Comparison of ENCODE assay signal across 16 cellular contexts in the genomic region with DNA sequence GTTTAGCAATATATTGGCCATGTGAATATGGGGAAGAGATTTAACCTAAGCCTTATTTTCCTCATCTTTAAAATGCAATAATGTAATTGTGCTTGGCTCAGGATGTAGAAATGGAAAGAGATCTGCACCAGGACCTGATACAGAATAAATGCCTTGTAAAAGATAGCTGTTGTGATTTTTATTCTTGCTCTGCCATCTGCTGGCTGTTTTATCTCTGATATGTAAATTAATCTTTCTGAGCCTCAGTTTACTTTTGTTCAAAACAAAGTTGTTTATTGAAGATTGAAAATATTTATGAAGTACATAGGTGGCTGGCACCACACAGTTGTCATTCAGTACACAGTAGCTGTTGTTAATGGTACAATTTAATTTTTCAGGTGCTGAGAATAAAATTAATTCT. TPM values are rescaled to one million over a fixed set of nuclear protein-coding genes. Genes with fewer than 3 reads are reported as not detected.
DNase-seq lines count a peak whose midpoint lies in the region; ATAC-seq and TF ChIP-seq lines count a peak whose summit lies in the region.
"Had no signal": no experiment of that assay in that cellular context is flagged by ENCODE, and none has a peak within 500 bp of the region (broad histone marks: within the 10 kb centered on the region; RNA-seq: fewer than 3 reads in every experiment).

No MANE protein-coding gene starts in this region.

- no peak overlapping the region for H3K9ac ChIP-seq in GM23248
- no peak overlapping the region for H3K9ac ChIP-seq in fibroblast of lung (ENCODE audit: insufficient read depth, low read length)
- H3K9ac ChIP-seq in Karpas-422 (ENCODE audit: low read length), result no peak overlapping the region

- peaks cover 15% of the 10 kb centered on the region for H3K4me1 Mint-ChIP-seq in activated CD4-positive, alpha-beta T cell treated with anti-CD3 and anti-CD28 coated beads for 36 hours
- H3K4me1 Mint-ChIP-seq in T-helper 2 cell treated with Interferon-gamma antibody and Interleukin-4, amounts not matched to agents 5 μg/mL and 100 μg/mL, for 36 hours (ENCODE audit: low read depth), result peaks cover 2% of the 10 kb centered on the region

- H3K4me3 Mint-ChIP-seq in activated CD4-positive, alpha-beta T cell treated with anti-CD3 and anti-CD28 coated beads for 36 hours, result no peak overlapping the region
- H3K4me3 Mint-ChIP-seq in T-helper 2 cell treated with Interferon-gamma antibody and Interleukin-4, amounts not matched to agents 5 μg/mL and 100 μg/mL, for 36 hours, result no peak overlapping the region

- H3K36me3 Mint-ChIP-seq in activated CD4-positive, alpha-beta T cell treated with anti-CD3 and anti-CD28 coated beads for 36 hours (ENCODE audit: low read depth), result no peaks in the 10 kb centered on the region
- no peaks in the 10 kb centered on the region for H3K36me3 Mint-ChIP-seq in T-helper 2 cell treated with Interferon-gamma antibody and Interleukin-4, amounts not matched to agents 5 μg/mL and 100 μg/mL, for 36 hours (ENCODE audit: low read depth)

- H4K20me1 ChIP-seq in GM23248 (ENCODE audit: insufficient read depth) (0 out of 2 replicates have a peak, but pooled peaks cover 8% of the 10 kb centered on the region), OCI-LY7 (ENCODE audit: insufficient read depth, low read length) (no peaks in the 10 kb centered on the region), fibroblast of lung (ENCODE audit: control insufficient read depth, extremely low read depth, insufficient read depth, low read length) (no peaks in the 10 kb centered on the region), Karpas-422 (ENCODE audit: insufficient read depth, low read depth, low read length) (no peaks in the 10 kb centered on the region)

- H3F3A ChIP-seq in GM23248 (ENCODE audit: insufficient read depth), result no peaks in the 10 kb centered on the region

- no peak overlapping the region for H3K27ac Mint-ChIP-seq in activated CD4-positive, alpha-beta T cell treated with anti-CD3 and anti-CD28 coated beads for 36 hours
- no peak overlapping the region for H3K27ac Mint-ChIP-seq in T-helper 2 cell treated with Interferon-gamma antibody and Interleukin-4, amounts not matched to agents 5 μg/mL and 100 μg/mL, for 36 hours

- no TSS peak for BruUV-seq in OCI-LY7 (replicated peaks; lab: Mats Ljungman, UMichigan)

- TF ChIP-seq CTCF in OCI-LY7 (conservative IDR thresholded peaks at IDR 0.05; ENCODE audit: low read length) (peak; percentile 74), fibroblast of lung (conservative IDR thresholded peaks at IDR 0.05 in 1 of 2, IDR thresholded peaks at IDR 0.05 in 1 of 2; ENCODE audit: low read depth in 1 of 2, low read length in 2 of 2) (peak; percentile 2 to 21), psoas muscle (IDR thresholded peaks at IDR 0.05) (peak; percentile 54)

- H3K27me3 ChIP-seq in GM23248 (replicated peaks; ENCODE audit: insufficient read depth), result no peaks in the 10 kb centered on the region
- H3K27me3 ChIP-seq in fibroblast of lung (ENCODE audit: control insufficient read depth, insufficient read depth, low read length), result no peaks in the 10 kb centered on the region
- no peaks in the 10 kb centered on the region for H3K27me3 ChIP-seq in psoas muscle (ENCODE audit: insufficient read depth in 3 of 3, low read length in 2 of 3)
- H3K27me3 ChIP-seq in Karpas-422 (ENCODE audit: low read length), result no peaks in the 10 kb centered on the region

- H3K36me3 ChIP-seq in GM23248 (ENCODE audit: low read depth) (no peaks in the 10 kb centered on the region), OCI-LY7 (ENCODE audit: insufficient read depth, low read length) (no peaks in the 10 kb centered on the region), fibroblast of lung (ENCODE audit: control insufficient read depth, insufficient read depth, low read length) (no peaks in the 10 kb centered on the region), psoas muscle (ENCODE audit: insufficient read depth in 1 of 2, low read depth in 1 of 2) (no peaks in the 10 kb centered on the region), Karpas-422 (ENCODE audit: insufficient read depth, low read length) (no peaks in the 10 kb centered on the region)

- ATAC-seq in psoas muscle, result peak in 2 of 4 donors; percentile 48 to 63
- ATAC-seq in activated CD4-positive, alpha-beta T cell treated with anti-CD3 and anti-CD28 coated beads for 36 hours, result no peak
- ATAC-seq: Panc1 had no signal

- peaks cover 95% of the 10 kb centered on the region for H3K79me2 ChIP-seq in GM23248 (ENCODE audit: insufficient read depth)
- no peaks in the 10 kb centered on the region for H3K79me2 ChIP-seq in OCI-LY7 (ENCODE audit: insufficient read depth, low read depth, low read length)
- peaks cover 2% of the 10 kb centered on the region for H3K79me2 ChIP-seq in fibroblast of lung (ENCODE audit: control insufficient read depth, insufficient read depth, low read length)
- H3K79me2 ChIP-seq in Karpas-422 (ENCODE audit: low read length), result peaks cover 77% of the 10 kb centered on the region

- H3K4me1 ChIP-seq in GM23248 (ENCODE audit: insufficient read depth), result peaks cover 10% of the 10 kb centered on the region; the same call in 1 of the 2 replicates
- no peaks in the 10 kb centered on the region for H3K4me1 ChIP-seq in OCI-LY7 (ENCODE audit: insufficient read depth, low read length, poor library complexity, severe bottlenecking)
- peaks cover 2% of the 10 kb centered on the region for H3K4me1 ChIP-seq in fibroblast of lung (ENCODE audit: control insufficient read depth, extremely low read depth, insufficient read depth, low read length)
- peaks cover 41% of the 10 kb centered on the region for H3K4me1 ChIP-seq in psoas muscle
- no peaks in the 10 kb centered on the region for H3K4me1 ChIP-seq in Karpas-422 (ENCODE audit: low read length)

- DNase-seq in GM23248 (peak; percentile 27), OCI-LY7 (ENCODE audit: low spot score) (peak; percentile 16), fibroblast of lung (ENCODE audit: low read depth in 2 of 2) (peak in 1 of 2 donors; percentile 13), psoas muscle (no peak), HuH-7.5 (ENCODE audit: low spot score) (no peak), Karpas-422 (no peak)
- DNase-seq in activated CD4-positive, alpha-beta T cell treated with anti-CD3 and anti-CD28 coated beads for 36 hours, result no peak
- DNase-seq in T-helper 2 cell treated with Interferon-gamma antibody and Interleukin-4, amounts not matched to agents 5 μg/mL and 100 μg/mL, for 36 hours (ENCODE audit: low spot score), result no peak
- DNase-seq: activated T-cell treated with anti-CD3 and anti-CD28 coated beads for 4 hours; aorta; NCI-H2081; nucleus accumbens; stimulated activated CD4-positive, alpha-beta T cell treated with anti-CD3 and anti-CD28 coated beads, Interleukin-2, amount 100 ng/mL, for 24 hours; stimulated activated naive CD4-positive, alpha-beta T cell treated with Interleukin-2 at 50 U/mL for 16 hours had no signal

- H3K4me2 ChIP-seq in GM23248 (ENCODE audit: unreplicated experiment) (no peak overlapping the region), OCI-LY7 (ENCODE audit: low read length) (no peak overlapping the region), fibroblast of lung (ENCODE audit: extremely low read depth, insufficient read depth, low read length) (no peak overlapping the region), Karpas-422 (ENCODE audit: low read depth, low read length, poor library complexity, severe bottlenecking) (no peak overlapping the region)

- intact Hi-C loops in OCI-LY7 (cut with micrococcal nuclease; ENCODE audit: unreplicated experiment), result loop anchor here (5.0 kb wide), 1 partner anchor 46 kb away; no protein-coding TSS in a partner anchor
- intact Hi-C loops in psoas muscle (cut with DNase I), result loop anchor here in 1 of 2 donors (2.0 kb wide), 1 partner anchor 47 kb away; no protein-coding TSS in a partner anchor
- intact Hi-C loops in activated CD4-positive, alpha-beta T cell treated with anti-CD3 and anti-CD28 coated beads for 36 hours (cut with DNase I, micrococcal nuclease), result loop anchor here (1.0 to 5.0 kb wide), 2 partner anchors 46 to 47 kb away; no protein-coding TSS in a partner anchor

- H3K9me3 ChIP-seq in GM23248 (ENCODE audit: low read depth) (no peaks in the 10 kb centered on the region), OCI-LY7 (ENCODE audit: low read length) (no peaks in the 10 kb centered on the region), fibroblast of lung (ENCODE audit: control insufficient read depth, insufficient read depth, low read depth, low read length) (no peaks in the 10 kb centered on the region), psoas muscle (no peaks in the 10 kb centered on the region), Karpas-422 (ENCODE audit: low read length) (no peaks in the 10 kb centered on the region)

- CTCF ChIA-PET in OCI-LY7 (lab: Charles Lee; ENCODE audit: unreplicated experiment), result interaction anchor here (0.7 to 1.0 kb wide), 2 partner anchors 9 to 22 kb away, joined by 3 to 4 read pairs; partner anchors contain the start of gene ZYG11B
- CTCF ChIA-PET in activated CD4-positive, alpha-beta T cell treated with anti-CD3 and anti-CD28 coated beads for 36 hours (lab: Charles Lee), result interaction anchor here (0.6 to 2.4 kb wide), 3 partner anchors 46 to 1006 kb away, joined by 3 to 6 read pairs (median 3); no protein-coding TSS in a partner anchor

- no peaks in the 10 kb centered on the region for H3K9me2 ChIP-seq in GM23248 (ENCODE audit: insufficient read depth)
- H3K9me2 ChIP-seq in OCI-LY7 (ENCODE audit: insufficient read depth, low read length), result no peaks in the 10 kb centered on the region
- no peaks in the 10 kb centered on the region for H3K9me2 ChIP-seq in Karpas-422 (replicated peaks; ENCODE audit: insufficient read depth, low read length)

- POLR2A ChIA-PET in OCI-LY7 (lab: Charles Lee), result interaction anchor here (0.5 to 1.2 kb wide), 2 partner anchors 45 to 123 kb away, joined by 3 to 4 read pairs; no protein-coding TSS in a partner anchor
- POLR2A ChIA-PET in activated CD4-positive, alpha-beta T cell treated with anti-CD3 and anti-CD28 coated beads for 36 hours (lab: Charles Lee), result no interaction called here

- H3K27ac ChIP-seq in GM23248, result no peak overlapping the region
- no peak overlapping the region for H3K27ac ChIP-seq in OCI-LY7 (ENCODE audit: low read depth, low read length, poor library complexity, severe bottlenecking)
- no peak overlapping the region for H3K27ac ChIP-seq in fibroblast of lung (ENCODE audit: insufficient read depth, low read length)
- no peak overlapping the region for H3K27ac ChIP-seq in psoas muscle
- H3K27ac ChIP-seq in Karpas-422 (ENCODE audit: low read length), result no peak overlapping the region
- H3K27ac ChIP-seq: epithelial cell of prostate had no signal

- H3K9me3 Mint-ChIP-seq in activated CD4-positive, alpha-beta T cell treated with anti-CD3 and anti-CD28 coated beads for 36 hours (ENCODE audit: low read depth), result no peaks in the 10 kb centered on the region
- no peaks in the 10 kb centered on the region for H3K9me3 Mint-ChIP-seq in T-helper 2 cell treated with Interferon-gamma antibody and Interleukin-4, amounts not matched to agents 5 μg/mL and 100 μg/mL, for 36 hours

- H3K4me3 ChIP-seq in GM23248 (no peak overlapping the region), OCI-LY7 (ENCODE audit: low read depth, low read length, poor library complexity, severe bottlenecking) (no peak overlapping the region), fibroblast of lung (replicated peaks in 1 of 4; ENCODE audit: control extremely low read depth in 1 of 4, insufficient read depth in 1 of 4, low read depth in 3 of 4, low read length in 4 of 4) (no peak overlapping the region), psoas muscle (no peak overlapping the region), Karpas-422 (ENCODE audit: low read length) (no peak overlapping the region)

- H2AFZ ChIP-seq in GM23248, result no peak overlapping the region
- H2AFZ ChIP-seq in OCI-LY7 (ENCODE audit: low read length), result no peak overlapping the region
- no peak overlapping the region for H2AFZ ChIP-seq in fibroblast of lung (ENCODE audit: low read length)
- no peak overlapping the region for H2AFZ ChIP-seq in Karpas-422 (ENCODE audit: low read length)

- H3K27me3 Mint-ChIP-seq in activated CD4-positive, alpha-beta T cell treated with anti-CD3 and anti-CD28 coated beads for 36 hours, result no peaks in the 10 kb centered on the region
- no peaks in the 10 kb centered on the region for H3K27me3 Mint-ChIP-seq in T-helper 2 cell treated with Interferon-gamma antibody and Interleukin-4, amounts not matched to agents 5 μg/mL and 100 μg/mL, for 36 hours (ENCODE audit: low read depth)

- in situ Hi-C loops in GM23248 (cut with MboI), result no loop called here

RNA-seq across cellular contexts. Expression of gene ZYG11B, which starts 21.9 kb away (rescaled TPM):
- 56.1 and 57.9 TPM in 2 replicates for total RNA-seq in GM23248 (2014; rRNA removed; shearing (Covaris generic))
- 15.1 and 16.1 TPM in 2 replicates for polyA plus RNA-seq in GM23248 (2016; fragmentation: Nextera tagmentation; extraction: Ambion mirVana)
- total RNA-seq in OCI-LY7 (2014; rRNA removed; shearing (Covaris generic)), result 8.5 and 11.2 TPM in 2 replicates
- 13.9 and 15.9 TPM in 2 replicates for total RNA-seq in OCI-LY7 (2022)
- 36.7 and 50.7 TPM in 2 replicates for total RNA-seq in fibroblast of lung
- 21.1 and 30.2 TPM in 2 replicates for polyA plus RNA-seq in fibroblast of lung
- polyA plus RNA-seq in fibroblast of lung (2012), result 9.6 and 14.1 TPM in 2 replicates
- 22.3 and 23.3 TPM in 2 replicates for polyA minus RNA-seq in fibroblast of lung (ENCODE audit: low replicate concordance)
- 100 to 1,000 TPM in 2 of 4 donors, 10 to 100 TPM in 2; 72.0 to 152 (median 97.1) TPM for total RNA-seq in psoas muscle
- 10 to 100 TPM; 11.4 to 91.0 (median 24.4) TPM for polyA plus RNA-seq in psoas muscle
- 10 to 100 TPM; 12.9 to 14.3 TPM for total RNA-seq in activated CD4-positive, alpha-beta T cell treated with anti-CD3 and anti-CD28 coated beads for 36 hours
- total RNA-seq in Karpas-422 (2014; rRNA removed; shearing (Covaris generic); ENCODE audit: low replicate concordance), result 10.8 and 25.6 TPM in 2 replicates

RNA-seq across cellular contexts. Expression of gene COA7, which starts 50.0 kb away (rescaled TPM):
- total RNA-seq in GM23248 (2014; rRNA removed; shearing (Covaris generic)), result 5.1 and 6.9 TPM in 2 replicates
- polyA plus RNA-seq in GM23248 (2016; fragmentation: Nextera tagmentation; extraction: Ambion mirVana) (12.1 and 12.9 TPM in 2 replicates), fibroblast of lung (16.2 and 16.8 TPM in 2 replicates), psoas muscle (10 to 100 TPM; 27.4 to 41.8 (median 30.5) TPM)
- 6.6 and 7.0 TPM in 2 replicates for total RNA-seq in OCI-LY7 (2014; rRNA removed; shearing (Covaris generic))
- total RNA-seq in OCI-LY7 (2022) (19.9 and 26.1 TPM in 2 replicates), fibroblast of lung (14.5 and 15.2 TPM in 2 replicates), psoas muscle (10 to 100 TPM; 25.2 to 48.8 (median 38.7) TPM)
- 19.0 and 20.2 TPM in 2 replicates for polyA plus RNA-seq in fibroblast of lung (2012)
- polyA minus RNA-seq in fibroblast of lung (ENCODE audit: low replicate concordance), result 12.7 and 13.6 TPM in 2 replicates
- total RNA-seq in activated CD4-positive, alpha-beta T cell treated with anti-CD3 and anti-CD28 coated beads for 36 hours, result 10 to 100 TPM; 11.0 to 17.2 TPM
- 10.8 and 11.3 TPM in 2 replicates for total RNA-seq in Karpas-422 (2014; rRNA removed; shearing (Covaris generic); ENCODE audit: low replicate concordance)

Comparison
In these comparisons a context has a peak if more than half of its experiments do, and no peak if none do; other contexts are left out.
1. DNase-seq: peak in GM23248 (single experiment) and OCI-LY7 (single experiment); none in psoas muscle (0 of 2), activated CD4-positive, alpha-beta T cell treated with anti-CD3 and anti-CD28 coated beads for 36 hours (single experiment), T-helper 2 cell treated with Interferon-gamma antibody and Interleukin-4, amounts not matched to agents 5 μg/mL and 100 μg/mL, for 36 hours (single experiment), HuH-7.5 (single experiment) and Karpas-422 (single experiment).
2. CTCF ChIP-seq: peak in every context shown above with its lines; median percentile 74 in OCI-LY7; 54 in psoas muscle; 12 in fibroblast of lung.